Comparison of ENCODE assay signal across 13 cellular contexts in genomic region chr11:1773131-1773510, GRCh38. TPM values are rescaled to one million over a fixed set of nuclear protein-coding genes. Genes with fewer than 3 reads are reported as not detected.
DNase-seq lines count a peak whose midpoint lies in the region; ATAC-seq, FAIRE-seq and TF ChIP-seq lines count a peak whose summit lies in the region.
"Had no signal": no experiment of that assay in that cellular context is flagged by ENCODE, and none has a peak within 500 bp of the region (broad histone marks: within the 10 kb centered on the region; RNA-seq: fewer than 3 reads in every experiment).

No MANE protein-coding gene starts in this region.

- no peaks in the 10 kb centered on the region for H3K79me2 ChIP-seq in HCT116 (ENCODE audit: insufficient read depth, low read length)

- peak overlapping the region; percentile 36 for H3K4me2 ChIP-seq in BLaER1
- H3K4me2 ChIP-seq in HCT116 (ENCODE audit: low read length): peak overlapping the region; percentile 90

- H4K20me1 ChIP-seq in BLaER1: no peaks in the 10 kb centered on the region
- H4K20me1 ChIP-seq in HCT116 (ENCODE audit: insufficient read depth): no peaks in the 10 kb centered on the region

- CTCF ChIA-PET in HCT116 (lab: Charles Lee): no interaction called here

- H2AFZ ChIP-seq in HCT116 (ENCODE audit: low read depth, low read length, poor library complexity, severe bottlenecking): no peak overlapping the region

- POLR2A ChIA-PET in HCT116 (lab: Charles Lee): interaction anchor here (1.4 kb wide), 1 partner anchor 11 kb away, joined by 4 read pairs; no protein-coding TSS in a partner anchor

- peaks cover 30% of the 10 kb centered on the region for H3K4me1 ChIP-seq in BLaER1
- peaks cover 23 to 54% of the 10 kb centered on the region in 2 experiments for H3K4me1 ChIP-seq in HCT116 (ENCODE audit: control insufficient read depth in 1 of 2, insufficient read depth in 2 of 2, low read length in 2 of 2)
- H3K4me1 ChIP-seq in adrenal gland (replicated peaks in 1 of 2): peaks cover 16 to 18% of the 10 kb centered on the region in 2 donors

- DNase-seq in HCT116 (ENCODE audit: low read depth, low spot score) (no peak), adrenal gland (peak in 4 of 7 donors; percentile 25 to 47 (median 31)), H54 (ENCODE audit: insufficient read length, low spot score) (no peak), amygdala (lab: John Stamatoyannopoulos, UW) (no peak), Kasumi-1 (lab: John Stamatoyannopoulos, UW) (no peak)
- no peak for DNase-seq in natural killer cell treated with Interleukin-12 subunit alpha and Interleukin-12 subunit beta and Interleukin-15 and Interleukin-18, amount 100 ng/mL, for 72 hours (ENCODE audit: low spot score)
- DNase-seq: NCI-H2029 treated with DMSO at 0.1 percent for 48 hours, NCI-H524 treated with DMSO at 0.1 percent for 48 hours, testis had no signal

- H3K9ac ChIP-seq in BLaER1 (no peak overlapping the region), HCT116 (ENCODE audit: low read length) (no peak overlapping the region)

- peaks cover 60 to 64% of the 10 kb centered on the region in 2 donors for H3K4me1 Mint-ChIP-seq in natural killer cell treated with Interleukin-12 subunit alpha and Interleukin-12 subunit beta and Interleukin-15 and Interleukin-18, amount 100 ng/mL, for 72 hours (ENCODE audit: low read depth in 2 of 2)

- no TSS peak for BruUV-seq in HCT116 (replicated peaks; lab: Mats Ljungman, UMichigan)

- peaks cover 3% of the 10 kb centered on the region for H3K9me3 Mint-ChIP-seq in natural killer cell treated with Interleukin-12 subunit alpha and Interleukin-12 subunit beta and Interleukin-15 and Interleukin-18, amount 100 ng/mL, for 72 hours
- H3K9me3 Mint-ChIP-seq: IgD-negative memory B cell had no signal

- intact Hi-C loops in HCT116 (cut with micrococcal nuclease): no loop called here
- intact Hi-C loops in adrenal gland (cut with DNase I): no loop called here

- RAD21 ChIA-PET in HCT116 (lab: Charles Lee; ENCODE audit: low non-redundant PET in 1 of 2, low total read pairs in 2 of 2, uncharacterized antibody in 2 of 2, unreplicated experiment in 2 of 2): interaction anchor here in 1 of 2 experiments (1.0 kb wide), 1 partner anchor 60 kb away, joined by 5 read pairs; no protein-coding TSS in a partner anchor

- no peak overlapping the region for H3K27ac ChIP-seq in BLaER1
- peak overlapping the region; percentile 23; the same call in 1 of the 2 replicates for H3K27ac ChIP-seq in HCT116 (ENCODE audit: low read depth, low read length)
- peak overlapping the region in 1 of 5 donors; percentile 78 for H3K27ac ChIP-seq in adrenal gland
- H3K27ac ChIP-seq: ovary, testis had no signal

- H3K9me3 ChIP-seq in BLaER1: peaks cover 16% of the 10 kb centered on the region
- no peaks in the 10 kb centered on the region for H3K9me3 ChIP-seq in HCT116 (ENCODE audit: control insufficient read depth in 1 of 2, insufficient read depth in 1 of 2, low read depth in 1 of 2, low read length in 2 of 2)
- no peaks in the 10 kb centered on the region for H3K9me3 ChIP-seq in adrenal gland (replicated peaks in 1 of 3)
- H3K9me3 ChIP-seq: ovary, testis had no signal

- peak overlapping the region; percentile 49 for H3K4me3 Mint-ChIP-seq in natural killer cell treated with Interleukin-12 subunit alpha and Interleukin-12 subunit beta and Interleukin-15 and Interleukin-18, amount 100 ng/mL, for 72 hours

- H3K27me3 ChIP-seq in BLaER1 (no peaks in the 10 kb centered on the region), HCT116 (ENCODE audit: insufficient read depth, low read length) (no peaks in the 10 kb centered on the region), adrenal gland (no peaks in the 10 kb centered on the region)
- H3K27me3 ChIP-seq: ovary, testis had no signal

- TF ChIP-seq RAD21 in HCT116 (IDR thresholded peaks at IDR 0.05; ENCODE audit: low read depth): no peak

- no peaks in the 10 kb centered on the region for H3K36me3 Mint-ChIP-seq in natural killer cell treated with Interleukin-12 subunit alpha and Interleukin-12 subunit beta and Interleukin-15 and Interleukin-18, amount 100 ng/mL, for 72 hours
- H3K36me3 Mint-ChIP-seq: IgD-negative memory B cell had no signal

- H3K27ac Mint-ChIP-seq in natural killer cell treated with Interleukin-12 subunit alpha and Interleukin-12 subunit beta and Interleukin-15 and Interleukin-18, amount 100 ng/mL, for 72 hours: peak overlapping the region; percentile 95 to 96
- H3K27ac Mint-ChIP-seq: IgD-negative memory B cell had no signal

- TF ChIP-seq POLR2A in HCT116 (IDR thresholded peaks at IDR 0.05; ENCODE audit: borderline replicate concordance, extremely low read depth, insufficient read depth, insufficient read length) (no peak), adrenal gland (IDR thresholded peaks at IDR 0.05) (no peak), H54 (IDR thresholded peaks at IDR 0.05; ENCODE audit: low read depth, low read length) (no peak)

- H3K27me3 Mint-ChIP-seq in natural killer cell treated with Interleukin-12 subunit alpha and Interleukin-12 subunit beta and Interleukin-15 and Interleukin-18, amount 100 ng/mL, for 72 hours: no peaks in the 10 kb centered on the region

- no peaks in the 10 kb centered on the region for H3K9me2 ChIP-seq in HCT116 (ENCODE audit: insufficient read depth)

- WGBS in adrenal gland, 4 donors: 25 to 54% (median 51%) methylated on average over 1 to 2 of the region's 2 CpGs

- H3K4me3 ChIP-seq in BLaER1: no peak overlapping the region
- H3K4me3 ChIP-seq in HCT116 (replicated peaks in 1 of 2; ENCODE audit: low read depth in 1 of 2, low read length in 2 of 2): no peak overlapping the region
- no peak overlapping the region for H3K4me3 ChIP-seq in adrenal gland
- H3K4me3 ChIP-seq: ovary, testis had no signal

- ATAC-seq in HCT116 (peak; percentile 21; the same call in 1 of the 2 replicates), GM21423 (IDR thresholded peaks at IDR 0.05; ENCODE audit: unreplicated experiment) (no peak)
- no peak for ATAC-seq in natural killer cell treated with Interleukin-12 subunit alpha and Interleukin-12 subunit beta and Interleukin-15 and Interleukin-18, amount 100 ng/mL, for 72 hours

- H3K36me3 ChIP-seq in BLaER1 (no peaks in the 10 kb centered on the region), HCT116 (ENCODE audit: control insufficient read depth in 1 of 2, insufficient read depth in 2 of 2, low read length in 2 of 2) (no peaks in the 10 kb centered on the region), adrenal gland (replicated peaks in 1 of 2) (no peaks in the 10 kb centered on the region)
- H3K36me3 ChIP-seq: ovary had no signal

- TF ChIP-seq CTCF in HCT116 (IDR thresholded peaks at IDR 0.05 in 2 of 3, conservative IDR thresholded peaks at IDR 0.05 in 1 of 3; ENCODE audit: borderline replicate concordance in 1 of 3, insufficient read depth in 1 of 3, low read depth in 2 of 3, low read length in 2 of 3) (no peak), adrenal gland (IDR thresholded peaks at IDR 0.05) (no peak)

- FAIRE-seq in H54 (lab: Jason Lieb, UNC): no peak

TF ChIP-seq in HCT116, 20 proteins besides CTCF, POLR2A, EP300 and RAD21:
- TF ChIP-seq EGR1 (IDR thresholded peaks at IDR 0.05; ENCODE audit: low read depth): no peak
- TF ChIP-seq ATF3 (IDR thresholded peaks at IDR 0.05): no peak
- TF ChIP-seq CBX3 (IDR thresholded peaks at IDR 0.05; ENCODE audit: low read depth): no peak
- no peak for TF ChIP-seq POLR2AphosphoS5 (IDR thresholded peaks at IDR 0.05; ENCODE audit: low read depth, low read length)
- TF ChIP-seq, protein P1, sequence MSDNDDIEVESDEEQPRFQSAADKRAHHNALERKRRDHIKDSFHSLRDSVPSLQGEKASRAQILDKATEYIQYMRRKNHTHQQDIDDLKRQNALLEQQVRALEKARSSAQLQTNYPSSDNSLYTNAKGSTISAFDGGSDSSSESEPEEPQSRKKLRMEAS (IDR thresholded peaks at IDR 0.05): no peak
- no peak for TF ChIP-seq TCF7L2 (IDR thresholded peaks at IDR 0.05; ENCODE audit: borderline replicate concordance, extremely low read depth, insufficient read depth, insufficient read length)
- TF ChIP-seq ZFX (IDR thresholded peaks at IDR 0.05): no peak
- no peak for TF ChIP-seq ELF1 (IDR thresholded peaks at IDR 0.05; ENCODE audit: borderline replicate concordance, low read depth)
- no peak for TF ChIP-seq SP1 (IDR thresholded peaks at IDR 0.05; ENCODE audit: low read depth)

RNA-seq across cellular contexts. Expression of gene CTSD, which starts 9.4 kb away (rescaled TPM):
- total RNA-seq in HCT116 (2021; ENCODE audit: unreplicated experiment) (127 TPM), adrenal gland (1,000 to 10,000 TPM; 1,712 to 4,168 (median 2,244) TPM)
- polyA plus RNA-seq in HCT116 (2012): 131 and 176 TPM in 2 replicates
- 1,000 to 10,000 TPM in 2 of 3 donors, 100 to 1,000 TPM in 1; 641 to 1,561 (median 1,335) TPM for polyA plus RNA-seq in adrenal gland
- 100 to 1,000 TPM; 350 to 592 TPM for total RNA-seq in natural killer cell treated with Interleukin-12 subunit alpha and Interleukin-12 subunit beta and Interleukin-15 and Interleukin-18, amount 100 ng/mL, for 72 hours

RNA-seq across cellular contexts. Expression of gene IFITM10, which starts 22.7 kb away (rescaled TPM):
- total RNA-seq in HCT116 (2021; ENCODE audit: unreplicated experiment): 1.9 TPM
- polyA plus RNA-seq in HCT116 (2012): 0.23 and 0.29 TPM in 2 replicates
- 100 to 1,000 TPM in 1 of 8 donors, 10 to 100 TPM in 7; 15.7 to 112 (median 31.6) TPM for total RNA-seq in adrenal gland
- polyA plus RNA-seq in adrenal gland: 100 to 1,000 TPM in 1 of 3 donors, 10 to 100 TPM in 1, 1 to 10 TPM in 1; 6.3 to 267 (median 76.5) TPM
- total RNA-seq in natural killer cell treated with Interleukin-12 subunit alpha and Interleukin-12 subunit beta and Interleukin-15 and Interleukin-18, amount 100 ng/mL, for 72 hours: 1 to 10 TPM; 2.3 to 8.1 TPM

Comparison
In these comparisons a context has a peak if more than half of its experiments do, and no peak if none do; other contexts are left out.
1. DNase-seq: peak in adrenal gland (4 of 7); none in HCT116 (single experiment), natural killer cell treated with Interleukin-12 subunit alpha and Interleukin-12 subunit beta and Interleukin-15 and Interleukin-18, amount 100 ng/mL, for 72 hours (single experiment), H54 (single experiment), amygdala (0 of 56) and Kasumi-1 (0 of 2).